ENCODE assay signal across 11 cellular contexts in genomic region chr5:132475939-132476852, GRCh38. TPM values are rescaled to one million over a fixed set of nuclear protein-coding genes. Genes with fewer than 3 reads are reported as not detected.
DNase-seq lines count a peak whose midpoint lies in the region; ATAC-seq lines count a peak whose summit lies in the region.
"Had no signal": no experiment of that assay in that cellular context is flagged by ENCODE, and none has a peak within 500 bp of the region (broad histone marks: within the 10 kb centered on the region; RNA-seq: fewer than 3 reads in every experiment).

No MANE protein-coding gene starts in this region.

- ATAC-seq in activated CD4-positive, alpha-beta T cell treated with anti-CD3 and anti-CD28 coated beads for 36 hours, result no peak
- ATAC-seq in left lobe of liver (peak; percentile 84), GM18870 (IDR thresholded peaks at IDR 0.05; ENCODE audit: unreplicated experiment) (no peak)
- ATAC-seq in stimulated activated memory B cell treated with anti-CD40 and anti-IgM and Interleukin-4, amounts not matched to agents 10 μg/mL and 1 μg/mL and 100 μg/mL, for 72 hours, result no peak
- ATAC-seq: A549 had no signal

- H3K27me3 Mint-ChIP-seq in activated CD4-positive, alpha-beta T cell treated with anti-CD3 and anti-CD28 coated beads for 36 hours, result no peaks in the 10 kb centered on the region
- H3K27me3 Mint-ChIP-seq in activated naive CD8-positive, alpha-beta T cell, result no peaks in the 10 kb centered on the region
- H3K27me3 Mint-ChIP-seq in stimulated activated memory B cell treated with anti-CD40 and anti-IgM and Interleukin-4, amounts not matched to agents 10 μg/mL and 1 μg/mL and 100 μg/mL, for 72 hours, result no peaks in the 10 kb centered on the region

- H3K36me3 Mint-ChIP-seq in activated CD4-positive, alpha-beta T cell treated with anti-CD3 and anti-CD28 coated beads for 36 hours (ENCODE audit: low read depth), result peaks cover 6% of the 10 kb centered on the region
- no peaks in the 10 kb centered on the region for H3K36me3 Mint-ChIP-seq in activated naive CD8-positive, alpha-beta T cell
- H3K36me3 Mint-ChIP-seq in stimulated activated memory B cell treated with anti-CD40 and anti-IgM and Interleukin-4, amounts not matched to agents 10 μg/mL and 1 μg/mL and 100 μg/mL, for 72 hours, result no peaks in the 10 kb centered on the region

- no peak overlapping the region for H3K4me3 Mint-ChIP-seq in activated CD4-positive, alpha-beta T cell treated with anti-CD3 and anti-CD28 coated beads for 36 hours
- H3K4me3 Mint-ChIP-seq in activated naive CD8-positive, alpha-beta T cell, result no peak overlapping the region
- H3K4me3 Mint-ChIP-seq in stimulated activated memory B cell treated with anti-CD40 and anti-IgM and Interleukin-4, amounts not matched to agents 10 μg/mL and 1 μg/mL and 100 μg/mL, for 72 hours, result no peak overlapping the region

- POLR2A ChIA-PET in activated CD4-positive, alpha-beta T cell treated with anti-CD3 and anti-CD28 coated beads for 36 hours (lab: Charles Lee), result interaction anchor here (1.3 to 10.0 kb wide), 4 partner anchors 13 to 51 kb away, joined by 4 to 116 read pairs (median 72); partner anchors contain the start of gene IRF1

- CTCF ChIA-PET in activated CD4-positive, alpha-beta T cell treated with anti-CD3 and anti-CD28 coated beads for 36 hours (lab: Charles Lee), result interaction anchor here (1.0 to 3.8 kb wide), 3 partner anchors 25 to 59 kb away, joined by 3 to 15 read pairs (median 6); no protein-coding TSS in a partner anchor

- H3K4me1 Mint-ChIP-seq in activated CD4-positive, alpha-beta T cell treated with anti-CD3 and anti-CD28 coated beads for 36 hours, result peaks cover 61% of the 10 kb centered on the region
- peaks cover 68% of the 10 kb centered on the region for H3K4me1 Mint-ChIP-seq in activated naive CD8-positive, alpha-beta T cell (ENCODE audit: low read depth)
- H3K4me1 Mint-ChIP-seq in stimulated activated memory B cell treated with anti-CD40 and anti-IgM and Interleukin-4, amounts not matched to agents 10 μg/mL and 1 μg/mL and 100 μg/mL, for 72 hours, result peaks cover 82% of the 10 kb centered on the region

- peak; percentile 13 for DNase-seq in activated CD4-positive, alpha-beta T cell treated with anti-CD3 and anti-CD28 coated beads for 36 hours
- no peak for DNase-seq in activated CD4-positive, alpha-beta T cell treated with anti-CD3 and anti-CD28 coated beads, Interleukin-2, amount 50 U/mL, for 48 hours
- DNase-seq in left lobe of liver (ENCODE audit: low spot score) (peak; percentile 89), germinal center (ENCODE audit: low spot score) (no peak), Kasumi-1 (lab: John Stamatoyannopoulos, UW) (no peak)
- DNase-seq: NCI-H187, OCI-M1 had no signal

- intact Hi-C loops in activated CD4-positive, alpha-beta T cell treated with anti-CD3 and anti-CD28 coated beads for 36 hours (cut with DNase I, micrococcal nuclease), result no loop called here

- H3K27ac Mint-ChIP-seq in activated CD4-positive, alpha-beta T cell treated with anti-CD3 and anti-CD28 coated beads for 36 hours, result no peak overlapping the region
- H3K27ac Mint-ChIP-seq in activated naive CD8-positive, alpha-beta T cell, result peak overlapping the region; percentile 77
- H3K27ac Mint-ChIP-seq in stimulated activated memory B cell treated with anti-CD40 and anti-IgM and Interleukin-4, amounts not matched to agents 10 μg/mL and 1 μg/mL and 100 μg/mL, for 72 hours, result peak overlapping the region; percentile 73

- H3K9me3 Mint-ChIP-seq in activated CD4-positive, alpha-beta T cell treated with anti-CD3 and anti-CD28 coated beads for 36 hours (ENCODE audit: low read depth), result no peaks in the 10 kb centered on the region
- H3K9me3 Mint-ChIP-seq in activated naive CD8-positive, alpha-beta T cell (ENCODE audit: low read depth), result no peaks in the 10 kb centered on the region
- no peaks in the 10 kb centered on the region for H3K9me3 Mint-ChIP-seq in stimulated activated memory B cell treated with anti-CD40 and anti-IgM and Interleukin-4, amounts not matched to agents 10 μg/mL and 1 μg/mL and 100 μg/mL, for 72 hours

RNA-seq across cellular contexts. Expression of gene IRF1, which starts 14.4 kb away (rescaled TPM):
- 100 to 1,000 TPM; 121 to 130 TPM for total RNA-seq in activated CD4-positive, alpha-beta T cell treated with anti-CD3 and anti-CD28 coated beads for 36 hours
- total RNA-seq in left lobe of liver, result 24.8 TPM

Comparison
In these comparisons a context has a peak if more than half of its experiments do, and no peak if none do; other contexts are left out.
1. DNase-seq: peak in activated CD4-positive, alpha-beta T cell treated with anti-CD3 and anti-CD28 coated beads for 36 hours (single experiment) and left lobe of liver (single experiment); none in activated CD4-positive, alpha-beta T cell treated with anti-CD3 and anti-CD28 coated beads, Interleukin-2, amount 50 U/mL, for 48 hours (0 of 2), germinal center (single experiment) and Kasumi-1 (0 of 2).